ENCODE assay signal across 16 cellular contexts in the genomic region with DNA sequence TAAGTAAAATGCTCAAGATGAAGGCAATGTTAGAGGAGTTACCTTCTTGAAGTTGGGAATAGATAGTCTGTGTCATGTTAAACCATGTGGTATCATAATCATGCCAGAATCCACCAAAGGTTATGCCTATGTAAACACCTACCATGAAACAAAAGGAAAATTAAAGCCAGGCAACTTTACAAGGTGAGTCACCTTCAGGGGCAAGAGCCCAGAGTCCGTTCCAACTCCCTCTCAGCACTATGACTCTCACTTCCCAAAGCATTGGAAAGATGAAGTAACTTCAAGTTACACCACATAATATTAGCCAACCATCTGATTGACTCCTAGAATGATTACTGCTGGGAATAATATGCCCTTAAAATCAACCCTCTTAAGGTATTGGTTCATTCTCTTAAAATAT. TPM values are rescaled to one million over a fixed set of nuclear protein-coding genes. Genes with fewer than 3 reads are reported as not detected.
A peak's percentile ranks its signal among the peaks of the same experiment; 100 is the strongest.
DNase-seq lines count a peak whose midpoint lies in the region; ATAC-seq, FAIRE-seq and TF ChIP-seq lines count a peak whose summit lies in the region.
"Had no signal": no experiment of that assay in that cellular context is flagged by ENCODE, and none has a peak within 500 bp of the region (broad histone marks: within the 10 kb centered on the region; RNA-seq: fewer than 3 reads in every experiment).

No MANE protein-coding gene starts in this region.

- TF ChIP-seq RAD21 in A549 (conservative IDR thresholded peaks at IDR 0.05 in 1 of 2, IDR thresholded peaks at IDR 0.05 in 1 of 2): no peak

- no peak overlapping the region for H3K4me2 ChIP-seq in A549

- no peaks in the 10 kb centered on the region for H3K4me1 ChIP-seq in A549
- H3K4me1 ChIP-seq: Caco-2 had no signal

- no peak overlapping the region for H3K4me3 ChIP-seq in A549

- WGBS in A549 (ENCODE audit: missing lambda C conversion rate): 4% methylated on average over 1 of the region's 1 CpG

- peaks cover 19% of the 10 kb centered on the region for H3K9me3 ChIP-seq in A549

- no peak overlapping the region for H3K27ac ChIP-seq in A549
- H3K27ac ChIP-seq: WERI-Rb-1 had no signal

- no peak for TF ChIP-seq POLR2A in A549 (IDR thresholded peaks at IDR 0.05; ENCODE audit: low read length)

- no peak for TF ChIP-seq CTCF in A549 (IDR thresholded peaks at IDR 0.05)

- peak; percentile 46 for FAIRE-seq in A549 (lab: Jason Lieb, UNC)

- ATAC-seq in A549 (0 out of 6 replicates have a peak, but pooled peaks of 1 of the 2 experiments have one; percentile 34), GM19463 (IDR thresholded peaks at IDR 0.05; ENCODE audit: unreplicated experiment) (no peak)
- ATAC-seq: activated CD8-positive, alpha-beta memory T cell treated with anti-CD3 and anti-CD28 coated beads, Interleukin-2, amount 10 ng/mL, durations not matched to agents 7 days and 5 days had no signal

- POLR2A ChIA-PET in A549 (lab: Yijun Ruan, JAX): no interaction called here

- no peak for TF ChIP-seq EP300 in A549 (IDR thresholded peaks at IDR 0.05)

- CTCF ChIA-PET in A549 (lab: Yijun Ruan, JAX): no interaction called here

- DNase-seq in A549 (ENCODE audit: low read depth in 1 of 2, low spot score in 1 of 2): peak in 1 of 2 experiments; percentile 10
- DNase-seq in HPDE6-E6E7 (ENCODE audit: extremely low spot score): peak; percentile 54
- peak; percentile 2 for DNase-seq in astrocyte of the hippocampus (ENCODE audit: low read depth, low spot score)
- peak; percentile 31 for DNase-seq in iris pigment epithelial cell (ENCODE audit: low read depth)
- DNase-seq in KG1 (lab: John Stamatoyannopoulos, UW): no peak
- DNase-seq in DMS53 (lab: John Stamatoyannopoulos, UW): no peak
- no peak for DNase-seq in NCI-H1436 treated with DMSO at 0.1 percent for 48 hours (lab: John Stamatoyannopoulos, UW)
- DNase-seq: activated CD8-positive, alpha-beta memory T cell treated with anti-CD3 and anti-CD28 coated beads, Interleukin-2, amount 10 ng/mL, durations not matched to agents 7 days and 5 days; activated naive CD4-positive, alpha-beta T cell treated with Interleukin-2 at 50 U/mL for 16 hours; Caco-2; NCI-H1417 treated with DMSO at 0.1 percent for 48 hours; stimulated activated CD4-positive, alpha-beta T cell treated with anti-CD3 and anti-CD28 coated beads, Interleukin-1b, Interleukin-23, amount 100 ng/mL, for 48 hours; WERI-Rb-1 had no signal

TF ChIP-seq in A549, 52 proteins besides CTCF, POLR2A, EP300 and RAD21:
- no peak for TF ChIP-seq KDM5A (IDR thresholded peaks at IDR 0.05)
- no peak for TF ChIP-seq FOSB (CRISPR knock-in tag; IDR thresholded peaks at IDR 0.05)
- TF ChIP-seq CEBPB (IDR thresholded peaks at IDR 0.05): no peak
- TF ChIP-seq ATOH8 (CRISPR knock-in tag; IDR thresholded peaks at IDR 0.05; ENCODE audit: low read depth): no peak
- no peak for TF ChIP-seq CHD2 (IDR thresholded peaks at IDR 0.05; ENCODE audit: low read length, partially characterized antibody)
- no peak for TF ChIP-seq ZSCAN20 (CRISPR knock-in tag; IDR thresholded peaks at IDR 0.05)
- no peak for TF ChIP-seq RCOR1 (IDR thresholded peaks at IDR 0.05; ENCODE audit: low read depth, low read length)
- no peak for TF ChIP-seq CBX8 (IDR thresholded peaks at IDR 0.05)
- TF ChIP-seq SREBF2 (IDR thresholded peaks at IDR 0.05): no peak
- no peak for TF ChIP-seq BHLHE40 (IDR thresholded peaks at IDR 0.05; ENCODE audit: low read depth, low read length)

RNA-seq across cellular contexts. Expression of gene CATSPERB, which starts 38.5 kb away (rescaled TPM):
- polyA plus RNA-seq in A549 (2011; rRNA removed) (0.05 and 0.09 TPM in 2 replicates), A549 (2017; fragmentation: RNase III; extraction: RNeasy Plus Mini Kit Qiagen cat#74134 plus additional on column Dnase treatment) (not detected in 3 replicates)
- not detected in 2 replicates for polyA plus RNA-seq in A549 (2012; cell fraction: cytosol; rRNA removed)
- polyA plus RNA-seq in A549 (2012; cell fraction: nucleus; rRNA removed): not detected in 2 replicates
- polyA minus RNA-seq in A549 (2011; rRNA and poly(A)+ RNA removed): not detected in 2 replicates
- polyA plus RNA-seq: fibroblast of lung, neural cell had no signal

Comparison
In these comparisons a context has a peak if more than half of its experiments do, and no peak if none do; other contexts are left out.
1. DNase-seq: peak in HPDE6-E6E7 (single experiment), astrocyte of the hippocampus (single experiment) and iris pigment epithelial cell (single experiment); none in KG1 (single experiment), DMS53 (single experiment) and NCI-H1436 treated with DMSO at 0.1 percent for 48 hours (single experiment).